In genomic region chr16:89200124-89200849, GRCh38 we compare ENCODE assay signal across 1 cellular context.
TF ChIP-seq lines count a peak whose summit lies in the region.

SLC22A31 (minus strand) TSS chr16:89200537; CDS start chr16:89200501, 36 bp downstream.

TF ChIP-seq in HepG2, 621 proteins besides CTCF, POLR2A, EP300 and RAD21 (continued from another document and continues in another):
- TF ChIP-seq ZNF614 (CRISPR knock-in tag; IDR thresholded peaks at IDR 0.05; ENCODE audit: borderline replicate concordance) (no peak), AKNA (CRISPR knock-in tag; IDR thresholded peaks at IDR 0.05; ENCODE audit: borderline replicate concordance) (no peak), KDM2A (CRISPR knock-in tag; IDR thresholded peaks at IDR 0.05; ENCODE audit: borderline replicate concordance, low read depth) (peak; percentile 37), ARNT2 (CRISPR knock-in tag; IDR thresholded peaks at IDR 0.05; ENCODE audit: low read depth) (0 out of 2 replicates have a peak, but pooled peaks have one; percentile 7), PHF21A (CRISPR knock-in tag; IDR thresholded peaks at IDR 0.05) (0 out of 2 replicates have a peak, but pooled peaks have one; percentile 50), ZNF770 (CRISPR knock-in tag; IDR thresholded peaks at IDR 0.05) (0 out of 2 replicates have a peak, but pooled peaks have one; percentile 16), ZNF263 (CRISPR knock-in tag; IDR thresholded peaks at IDR 0.05) (0 out of 2 replicates have a peak, but pooled peaks have one; percentile 4), EED (CRISPR knock-in tag; IDR thresholded peaks at IDR 0.05) (no peak), ZNF709 (CRISPR knock-in tag; IDR thresholded peaks at IDR 0.05) (peak; percentile 87; the same call in 1 of the 2 replicates), GABPA (IDR thresholded peaks at IDR 0.05; ENCODE audit: low read depth, low read length) (no peak), GABPA (CRISPR knock-in tag; IDR thresholded peaks at IDR 0.05; ENCODE audit: low read depth) (peak; percentile 94), ZBTB14 (CRISPR knock-in tag; IDR thresholded peaks at IDR 0.05) (no peak), ZNF615 (CRISPR knock-in tag; IDR thresholded peaks at IDR 0.05; ENCODE audit: borderline replicate concordance) (0 out of 2 replicates have a peak, but pooled peaks have one; percentile 63), ZNF782 (CRISPR knock-in tag; IDR thresholded peaks at IDR 0.05; ENCODE audit: borderline replicate concordance) (peak; percentile 80; the same call in 1 of the 2 replicates), TOPORS (CRISPR knock-in tag; IDR thresholded peaks at IDR 0.05) (0 out of 2 replicates have a peak, but pooled peaks have one; percentile 49), GATAD1 (CRISPR knock-in tag; IDR thresholded peaks at IDR 0.05) (peak; percentile 75), GABPB1 (CRISPR knock-in tag; IDR thresholded peaks at IDR 0.05) (peak; percentile 93), ZNF3 (CRISPR knock-in tag; IDR thresholded peaks at IDR 0.05) (no peak), PTBP1 (IDR thresholded peaks at IDR 0.05; ENCODE audit: low read depth, low read length, poor library complexity, severe bottlenecking) (peak; percentile 14), MEIS1 (CRISPR knock-in tag; IDR thresholded peaks at IDR 0.05; ENCODE audit: borderline replicate concordance) (no peak), ZNF253 (CRISPR knock-in tag; IDR thresholded peaks at IDR 0.05; ENCODE audit: borderline replicate concordance) (no peak), ARID4A (CRISPR knock-in tag; IDR thresholded peaks at IDR 0.05; ENCODE audit: borderline replicate concordance) (peak; percentile 70; the same call in 1 of the 2 replicates), THAP11 (CRISPR knock-in tag; IDR thresholded peaks at IDR 0.05) (peak; percentile 72), CHCHD3 (CRISPR knock-in tag; IDR thresholded peaks at IDR 0.05) (no peak), ZNF749 (CRISPR knock-in tag; IDR thresholded peaks at IDR 0.05; ENCODE audit: borderline replicate concordance) (no peak; the same call in 1 of the 2 replicates), MIER2 (CRISPR knock-in tag; IDR thresholded peaks at IDR 0.05) (no peak), HNRNPUL1 (IDR thresholded peaks at IDR 0.05; ENCODE audit: low read depth, low read length) (no peak), GMEB1 (CRISPR knock-in tag; IDR thresholded peaks at IDR 0.05; ENCODE audit: borderline replicate concordance) (no peak), NPAS2 (CRISPR knock-in tag; IDR thresholded peaks at IDR 0.05; ENCODE audit: borderline replicate concordance) (no peak), FUBP1 (CRISPR knock-in tag; IDR thresholded peaks at IDR 0.05; ENCODE audit: borderline replicate concordance) (no peak), ZNF10 (CRISPR knock-in tag; IDR thresholded peaks at IDR 0.05; ENCODE audit: borderline replicate concordance, low read depth) (no peak), ZNF225 (CRISPR knock-in tag; IDR thresholded peaks at IDR 0.05) (0 out of 2 replicates have a peak, but pooled peaks have one; percentile 43), ZNF530 (CRISPR knock-in tag; IDR thresholded peaks at IDR 0.05; ENCODE audit: low read depth) (no peak), STAT6 (CRISPR knock-in tag; IDR thresholded peaks at IDR 0.05; ENCODE audit: borderline replicate concordance) (no peak), ZNF572 (CRISPR knock-in tag; IDR thresholded peaks at IDR 0.05) (0 out of 2 replicates have a peak, but pooled peaks have one; percentile 19), ZNF292 (CRISPR knock-in tag; IDR thresholded peaks at IDR 0.05; ENCODE audit: borderline replicate concordance, low read depth) (peak; percentile 81), LCORL (IDR thresholded peaks at IDR 0.05) (no peak), LCORL (CRISPR knock-in tag; IDR thresholded peaks at IDR 0.05) (peak; percentile 78), SNAPC2 (CRISPR knock-in tag; IDR thresholded peaks at IDR 0.05) (no peak), EZH2 (conservative IDR thresholded peaks at IDR 0.05; ENCODE audit: low read depth, low read length) (no peak), SP5 (CRISPR knock-in tag; IDR thresholded peaks at IDR 0.05; ENCODE audit: borderline replicate concordance, low read depth) (peak; percentile 91), KLF16 (CRISPR knock-in tag; IDR thresholded peaks at IDR 0.05) (no peak; a peak in 1 of 4 replicates), NFE2 (CRISPR knock-in tag; IDR thresholded peaks at IDR 0.05) (no peak), ZMYM2 (CRISPR knock-in tag; IDR thresholded peaks at IDR 0.05) (no peak), SCMH1 (CRISPR knock-in tag; IDR thresholded peaks at IDR 0.05; ENCODE audit: borderline replicate concordance) (no peak), TBX2 (CRISPR knock-in tag; IDR thresholded peaks at IDR 0.05; ENCODE audit: borderline replicate concordance) (peak; percentile 39; the same call in 1 of the 2 replicates), SSRP1 (CRISPR knock-in tag; IDR thresholded peaks at IDR 0.05) (no peak)
